ENCODE assay signal across 17 cellular contexts in the genomic region with DNA sequence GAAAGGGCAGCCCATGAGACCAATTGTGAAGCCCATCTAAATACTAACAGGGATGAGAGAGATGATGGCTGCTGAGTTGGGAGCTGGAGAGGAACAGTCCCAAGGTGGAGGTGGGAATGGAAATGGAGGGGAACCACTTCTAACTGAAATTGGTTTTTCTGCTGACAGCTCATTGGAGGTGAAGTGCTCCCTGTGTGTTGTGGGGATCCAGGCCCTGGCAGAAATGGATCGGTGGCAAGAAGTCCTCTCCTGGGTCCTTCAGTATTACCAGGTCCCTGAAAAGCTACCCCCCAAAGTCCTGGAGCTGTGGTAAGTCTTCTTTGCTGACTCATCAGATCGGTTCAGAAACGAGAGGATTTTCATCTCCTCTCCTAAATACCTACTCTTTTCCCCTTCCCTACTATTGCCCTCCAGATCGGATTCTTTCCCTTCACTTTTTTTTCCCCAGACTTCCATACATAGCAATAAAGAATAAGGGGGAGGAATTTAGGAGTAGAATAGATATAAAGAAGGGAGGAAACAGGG. TPM values are rescaled to one million over a fixed set of nuclear protein-coding genes. Genes with fewer than 3 reads are reported as not detected.
A peak's percentile ranks its signal among the peaks of the same experiment; 100 is the strongest.
DNase-seq lines count a peak whose midpoint lies in the region; ATAC-seq and TF ChIP-seq lines count a peak whose summit lies in the region.
"Had no signal": no experiment of that assay in that cellular context is flagged by ENCODE, and none has a peak within 500 bp of the region (broad histone marks: within the 10 kb centered on the region; RNA-seq: fewer than 3 reads in every experiment).

No MANE protein-coding gene starts in this region.

- no peaks in the 10 kb centered on the region for H3K9me3 ChIP-seq in CD4-positive, CD25-positive, alpha-beta regulatory T cell (ENCODE audit: control insufficient read depth in 2 of 2, low read length in 2 of 2)
- no peaks in the 10 kb centered on the region for H3K9me3 ChIP-seq in mesenchymal stem cell (ENCODE audit: control insufficient read depth, low read length)
- H3K9me3 ChIP-seq: testis had no signal

- H3K18ac ChIP-seq in mesenchymal stem cell (ENCODE audit: low read depth in 1 of 2, low read length in 2 of 2), result no peak overlapping the region

- H2AFZ ChIP-seq in mesenchymal stem cell (ENCODE audit: low read depth, low read length), result no peak overlapping the region

- no peak overlapping the region for H2BK12ac ChIP-seq in mesenchymal stem cell (ENCODE audit: low read length in 2 of 2)

- CTCF ChIA-PET in activated CD4-positive, alpha-beta memory T cell treated with anti-CD3 and anti-CD28 coated beads, Interleukin-2, amount 10 ng/mL, durations not matched to agents 7 days and 5 days (lab: Charles Lee), result interaction anchor here (0.8 to 6.1 kb wide), 2 partner anchors 23 to 250 kb away, joined by 3 to 89 read pairs; no protein-coding TSS in a partner anchor

- H3K27ac Mint-ChIP-seq in CD4-positive, CD25-positive, alpha-beta regulatory T cell, result peak overlapping the region in 2 of 3 donors; percentile 87 to 99
- no peak overlapping the region for H3K27ac Mint-ChIP-seq in activated CD4-positive, alpha-beta memory T cell treated with anti-CD3 and anti-CD28 coated beads, Interleukin-2, amount 10 ng/mL, durations not matched to agents 7 days and 5 days
- peak overlapping the region in 2 of 7 donors; percentile 6 to 22 for H3K27ac Mint-ChIP-seq in CD14-positive monocyte

- no peak overlapping the region for H3K23ac ChIP-seq in mesenchymal stem cell (ENCODE audit: low read length in 2 of 2)

- H3K27me3 ChIP-seq in CD4-positive, CD25-positive, alpha-beta regulatory T cell (ENCODE audit: control insufficient read depth, insufficient read depth, low read length), result no peaks in the 10 kb centered on the region
- H3K27me3 ChIP-seq in mesenchymal stem cell (ENCODE audit: control insufficient read depth in 1 of 2, insufficient read depth in 1 of 2, low read length in 2 of 2), result no peaks in the 10 kb centered on the region
- H3K27me3 ChIP-seq: dorsolateral prefrontal cortex, testis had no signal

- H3K4ac ChIP-seq in mesenchymal stem cell (ENCODE audit: low read depth in 1 of 2, low read length in 2 of 2), result no peak overlapping the region

- peaks cover 51% of the 10 kb centered on the region for H3K36me3 ChIP-seq in CD4-positive, CD25-positive, alpha-beta regulatory T cell (ENCODE audit: control insufficient read depth, insufficient read depth, low read length)
- peaks cover 18 to 47% of the 10 kb centered on the region in 2 experiments for H3K36me3 ChIP-seq in mesenchymal stem cell (ENCODE audit: control insufficient read depth in 1 of 2, insufficient read depth in 2 of 2, low read depth in 1 of 2, low read length in 2 of 2)

- no peak for DNase-seq in CD4-positive, CD25-positive, alpha-beta regulatory T cell
- no peak for DNase-seq in activated CD4-positive, alpha-beta memory T cell treated with anti-CD3 and anti-CD28 coated beads, Interleukin-2, amount 10 ng/mL, durations not matched to agents 7 days and 5 days
- DNase-seq in mesenchymal stem cell, result no peak
- no peak for DNase-seq in left colon
- DNase-seq in NCI-H2029 treated with DMSO at 0.1 percent for 48 hours (lab: John Stamatoyannopoulos, UW), result no peak
- DNase-seq in CD14-positive monocyte (ENCODE audit: low spot score), result no peak
- DNase-seq: activated CD4-positive, alpha-beta T cell treated with anti-CD3 and anti-CD28 coated beads for 1 hour; amniotic stem cell; dorsolateral prefrontal cortex; foreskin melanocyte; islet precursor cell; NCI-H2081 treated with DMSO at 0.1 percent for 48 hours; NK-92 treated with Interleukin-12 subunit alpha and Interleukin-12 subunit beta, amount 100 ng/mL, for 24 hours; testis had no signal

- peaks cover 31% of the 10 kb centered on the region for H3K4me1 ChIP-seq in CD4-positive, CD25-positive, alpha-beta regulatory T cell (ENCODE audit: control insufficient read depth, insufficient read depth, low read length, poor library complexity, severe bottlenecking)
- H3K4me1 ChIP-seq in mesenchymal stem cell (ENCODE audit: control insufficient read depth, insufficient read depth, low read depth, low read length), result peaks cover 10% of the 10 kb centered on the region

- H3K9me3 Mint-ChIP-seq in CD4-positive, CD25-positive, alpha-beta regulatory T cell, result peaks cover 0 to 3% (median 0%) of the 10 kb centered on the region in 7 donors
- no peaks in the 10 kb centered on the region for H3K9me3 Mint-ChIP-seq in activated CD4-positive, alpha-beta memory T cell treated with anti-CD3 and anti-CD28 coated beads, Interleukin-2, amount 10 ng/mL, durations not matched to agents 7 days and 5 days
- H3K9me3 Mint-ChIP-seq in CD14-positive monocyte, result peaks cover 0 to 3% (median 0%) of the 10 kb centered on the region in 7 donors

- H3K4me3 ChIP-seq in CD4-positive, CD25-positive, alpha-beta regulatory T cell (ENCODE audit: low read depth, low read length), result no peak overlapping the region
- peak overlapping the region; percentile 3; the same call in 1 of the 2 replicates for H3K4me3 ChIP-seq in GM08714 (ENCODE audit: low read length)
- H3K4me3 ChIP-seq in mesenchymal stem cell (ENCODE audit: insufficient read depth in 1 of 2, low read depth in 1 of 2, low read length in 2 of 2), result no peak overlapping the region
- H3K4me3 ChIP-seq: testis had no signal

- peak overlapping the region; percentile 99 for H3K9ac ChIP-seq in mesenchymal stem cell (ENCODE audit: low read length)

- no peaks in the 10 kb centered on the region for H3K27me3 Mint-ChIP-seq in CD4-positive, CD25-positive, alpha-beta regulatory T cell
- no peaks in the 10 kb centered on the region for H3K27me3 Mint-ChIP-seq in activated CD4-positive, alpha-beta memory T cell treated with anti-CD3 and anti-CD28 coated beads, Interleukin-2, amount 10 ng/mL, durations not matched to agents 7 days and 5 days
- peaks cover 0 to 2% (median 0%) of the 10 kb centered on the region in 3 donors for H3K27me3 Mint-ChIP-seq in CD14-positive monocyte (ENCODE audit: low read depth in 3 of 3)

- no peak for TF ChIP-seq CTCF in CD14-positive monocyte (IDR thresholded peaks at IDR 0.05)

- H3K14ac ChIP-seq in mesenchymal stem cell (ENCODE audit: low read length in 2 of 2), result no peak overlapping the region

- no peak overlapping the region for H4K8ac ChIP-seq in mesenchymal stem cell (ENCODE audit: low read length)

- H3K27ac ChIP-seq in CD4-positive, CD25-positive, alpha-beta regulatory T cell (ENCODE audit: insufficient read depth, low read length, poor library complexity, severe bottlenecking), result no peak overlapping the region
- H3K27ac ChIP-seq in mesenchymal stem cell (ENCODE audit: low read length, poor library complexity, severe bottlenecking), result no peak overlapping the region
- H3K27ac ChIP-seq: C4-2B, dorsolateral prefrontal cortex, testis had no signal

- no peak overlapping the region for H2BK120ac ChIP-seq in mesenchymal stem cell (ENCODE audit: low read depth, low read length)

- H2BK15ac ChIP-seq in mesenchymal stem cell (ENCODE audit: low read depth, poor library complexity, severe bottlenecking), result no peak overlapping the region

- POLR2A ChIA-PET in activated CD4-positive, alpha-beta memory T cell treated with anti-CD3 and anti-CD28 coated beads, Interleukin-2, amount 10 ng/mL, durations not matched to agents 7 days and 5 days (lab: Charles Lee), result interaction anchor here (3.6 to 4.9 kb wide), 2 partner anchors 11 to 71 kb away, joined by 63 to 72 read pairs; a partner anchor contains a TSS

- 100% methylated on average over 3 of the region's 4 CpGs for WGBS in mesenchymal stem cell

- H3K4me1 Mint-ChIP-seq in CD4-positive, CD25-positive, alpha-beta regulatory T cell, result peaks cover 13 to 62% (median 49%) of the 10 kb centered on the region in 4 donors
- peaks cover 60% of the 10 kb centered on the region for H3K4me1 Mint-ChIP-seq in activated CD4-positive, alpha-beta memory T cell treated with anti-CD3 and anti-CD28 coated beads, Interleukin-2, amount 10 ng/mL, durations not matched to agents 7 days and 5 days
- H3K4me1 Mint-ChIP-seq in CD14-positive monocyte, result peaks cover 26% of the 10 kb centered on the region

- intact Hi-C loops in left colon (cut with DNase I, micrococcal nuclease) (loop anchor here (10.0 kb wide), 2 partner anchors 75 to 255 kb away; no protein-coding TSS in a partner anchor), CD14-positive monocyte (cut with micrococcal nuclease) (loop anchor here (5.0 to 10.0 kb wide), 5 partner anchors 335 to 1002 kb away; a partner anchor contains a TSS)

- ATAC-seq in CD4-positive, CD25-positive, alpha-beta regulatory T cell (ENCODE audit: low read depth in 2 of 2), result no peak
- ATAC-seq in GM18861 (IDR thresholded peaks at IDR 0.05; ENCODE audit: unreplicated experiment), result no peak
- no peak for ATAC-seq in left colon

- H3K4me2 ChIP-seq in mesenchymal stem cell (ENCODE audit: low read length, poor library complexity, severe bottlenecking), result no peak overlapping the region

- H2BK5ac ChIP-seq in mesenchymal stem cell (ENCODE audit: low read depth, low read length, poor library complexity, severe bottlenecking), result no peak overlapping the region

- peaks cover 41% of the 10 kb centered on the region for H3K36me3 Mint-ChIP-seq in CD4-positive, CD25-positive, alpha-beta regulatory T cell
- peaks cover 56% of the 10 kb centered on the region for H3K36me3 Mint-ChIP-seq in activated CD4-positive, alpha-beta memory T cell treated with anti-CD3 and anti-CD28 coated beads, Interleukin-2, amount 10 ng/mL, durations not matched to agents 7 days and 5 days (ENCODE audit: low read depth)
- H3K36me3 Mint-ChIP-seq in CD14-positive monocyte, result peaks cover 44 to 52% of the 10 kb centered on the region in 2 donors

- H3K79me1 ChIP-seq in mesenchymal stem cell (replicated peaks; ENCODE audit: low read length, poor library complexity, severe bottlenecking), result peaks cover 19% of the 10 kb centered on the region

- H4K91ac ChIP-seq in mesenchymal stem cell (ENCODE audit: low read length), result no peak overlapping the region

- H2AK5ac ChIP-seq in mesenchymal stem cell (ENCODE audit: low read length, severe bottlenecking), result no peak overlapping the region

- peak overlapping the region; percentile 38 to 88 (median 84) for H3K4me3 Mint-ChIP-seq in CD4-positive, CD25-positive, alpha-beta regulatory T cell
- peak overlapping the region; percentile 93 for H3K4me3 Mint-ChIP-seq in activated CD4-positive, alpha-beta memory T cell treated with anti-CD3 and anti-CD28 coated beads, Interleukin-2, amount 10 ng/mL, durations not matched to agents 7 days and 5 days
- no peak overlapping the region for H3K4me3 Mint-ChIP-seq in CD14-positive monocyte

RNA-seq across cellular contexts. Expression of a gene that starts 2.0 kb away (rescaled TPM):
- 35.4 TPM for total RNA-seq in CD4-positive, CD25-positive, alpha-beta regulatory T cell
- polyA plus RNA-seq in CD4-positive, CD25-positive, alpha-beta regulatory T cell, result 1 to 10 TPM; 3.4 to 4.1 (median 3.7) TPM
- 10 to 100 TPM; 35.5 to 35.9 TPM for total RNA-seq in activated CD4-positive, alpha-beta memory T cell treated with anti-CD3 and anti-CD28 coated beads, Interleukin-2, amount 10 ng/mL, durations not matched to agents 7 days and 5 days
- 19.3 TPM for polyA plus RNA-seq in mesenchymal stem cell (2013, experiment 1 of 2)
- polyA plus RNA-seq in mesenchymal stem cell (2013, experiment 2 of 2), result 19.2 TPM
- total RNA-seq in left colon, result 100 to 1,000 TPM; 128 to 196 TPM
- 1 to 10 TPM; 3.4 to 3.7 TPM for polyA plus RNA-seq in CD14-positive monocyte

RNA-seq across cellular contexts. Expression of a gene that starts 30.8 kb away (rescaled TPM):
- total RNA-seq in CD4-positive, CD25-positive, alpha-beta regulatory T cell, result 2.3 TPM
- polyA plus RNA-seq in CD4-positive, CD25-positive, alpha-beta regulatory T cell, result under 1 TPM; 0.15 to 0.37 (median 0.29) TPM
- 1 to 10 TPM in 1 of 2 experiments, under 1 TPM in 1; 0.88 to 1.4 TPM for total RNA-seq in activated CD4-positive, alpha-beta memory T cell treated with anti-CD3 and anti-CD28 coated beads, Interleukin-2, amount 10 ng/mL, durations not matched to agents 7 days and 5 days
- 0.65 TPM for polyA plus RNA-seq in mesenchymal stem cell (2013, experiment 1 of 2)
- 0.51 TPM for polyA plus RNA-seq in mesenchymal stem cell (2013, experiment 2 of 2)
- total RNA-seq in left colon, result 1 to 10 TPM; 2.5 to 2.7 TPM
- polyA plus RNA-seq in CD14-positive monocyte, result under 1 TPM; 0.18 to 0.27 TPM

RNA-seq across cellular contexts. Expression of a gene that starts 55.4 kb away (rescaled TPM):
- 39.9 TPM for total RNA-seq in CD4-positive, CD25-positive, alpha-beta regulatory T cell
- polyA plus RNA-seq in CD4-positive, CD25-positive, alpha-beta regulatory T cell, result 1 to 10 TPM in 3 of 4 donors, under 1 TPM in 1; 0.71 to 2.3 (median 1.5) TPM
- 10 to 100 TPM; 30.3 to 31.4 TPM for total RNA-seq in activated CD4-positive, alpha-beta memory T cell treated with anti-CD3 and anti-CD28 coated beads, Interleukin-2, amount 10 ng/mL, durations not matched to agents 7 days and 5 days
- polyA plus RNA-seq in mesenchymal stem cell (2013, experiment 1 of 2), result 8.3 TPM
- 6.7 TPM for polyA plus RNA-seq in mesenchymal stem cell (2013, experiment 2 of 2)
- total RNA-seq in left colon, result 100 to 1,000 TPM in 1 of 2 donors, 10 to 100 TPM in 1; 93.6 to 114 TPM
- polyA plus RNA-seq in CD14-positive monocyte, result under 1 TPM in 1 of 2 donors, not detected in 1; 0.23 TPM

Comparison
In these comparisons a context has a peak if more than half of its experiments do, and no peak if none do; other contexts are left out.
1. H3K4me3 Mint-ChIP-seq: peak in CD4-positive, CD25-positive, alpha-beta regulatory T cell (4 of 4) and activated CD4-positive, alpha-beta memory T cell treated with anti-CD3 and anti-CD28 coated beads, Interleukin-2, amount 10 ng/mL, durations not matched to agents 7 days and 5 days (single experiment); none in CD14-positive monocyte (0 of 2).